In genomic region chr3:121496841-121497240, GRCh38 we compare ENCODE assay signal across 19 cellular contexts. TPM values are rescaled to one million over a fixed set of nuclear protein-coding genes. Genes with fewer than 3 reads are reported as not detected.
DNase-seq lines count a peak whose midpoint lies in the region; ATAC-seq and TF ChIP-seq lines count a peak whose summit lies in the region.
"Had no signal": no experiment of that assay in that cellular context is flagged by ENCODE, and none has a peak within 500 bp of the region (broad histone marks: within the 10 kb centered on the region; RNA-seq: fewer than 3 reads in every experiment).

No MANE protein-coding gene starts in this region.

- H3K79me2 ChIP-seq in mammary epithelial cell (ENCODE audit: insufficient read depth, low read length) = no peaks in the 10 kb centered on the region

- H3K4me3 ChIP-seq in mammary epithelial cell (replicated peaks in 1 of 3; ENCODE audit: insufficient read depth in 1 of 3, low read depth in 2 of 3, low read length in 3 of 3) (no peak overlapping the region), breast epithelium (no peak overlapping the region), epithelial cell of esophagus (ENCODE audit: low read length) (no peak overlapping the region), fibroblast of villous mesenchyme (ENCODE audit: low read depth, low read length) (no peak overlapping the region)
- H3K4me3 ChIP-seq: A549, HAP-1 had no signal

- in situ Hi-C loops in mammary epithelial cell (cut with MboI; ENCODE audit: low sequenced_read_pairs in 2 of 2) = no loop called here

- TF ChIP-seq CTCF in mammary epithelial cell (conservative IDR thresholded peaks at IDR 0.05 in 1 of 2, IDR thresholded peaks at IDR 0.05 in 1 of 2; ENCODE audit: extremely low read depth in 1 of 2, insufficient read depth in 1 of 2, low read depth in 1 of 2, low read length in 2 of 2) = no peak
- TF ChIP-seq CTCF in breast epithelium (IDR thresholded peaks at IDR 0.05) = no peak
- no peak for TF ChIP-seq CTCF in epithelial cell of esophagus (IDR thresholded peaks at IDR 0.05; ENCODE audit: insufficient read depth, low read depth, low read length, missing control alignments)
- no peak for TF ChIP-seq CTCF in fibroblast of villous mesenchyme (IDR thresholded peaks at IDR 0.05; ENCODE audit: insufficient read depth, low read depth, low read length)

- H3K4me2 ChIP-seq in mammary epithelial cell (ENCODE audit: insufficient read depth, low read depth, low read length) = no peak overlapping the region
- H3K4me2 ChIP-seq: A549 had no signal

- BruUV-seq in mammary epithelial cell (replicated peaks; lab: Mats Ljungman, UMichigan) = no TSS peak

- H3K36me3 ChIP-seq in mammary epithelial cell (ENCODE audit: insufficient read depth, low read length) (peaks cover 11% of the 10 kb centered on the region), breast epithelium (no peaks in the 10 kb centered on the region)

- H3K4me1 ChIP-seq in mammary epithelial cell (ENCODE audit: insufficient read depth, low read length) (no peaks in the 10 kb centered on the region), breast epithelium (no peaks in the 10 kb centered on the region)
- H3K4me1 ChIP-seq: A549 had no signal

- no peak overlapping the region for H2AFZ ChIP-seq in mammary epithelial cell (ENCODE audit: low read depth, low read length)

- no peak for ATAC-seq in GM19397 (IDR thresholded peaks at IDR 0.05; ENCODE audit: unreplicated experiment)
- no peak for ATAC-seq in HG03039 (IDR thresholded peaks at IDR 0.05; ENCODE audit: unreplicated experiment)
- ATAC-seq: A549 had no signal

- H3K9me3 ChIP-seq in mammary epithelial cell (replicated peaks; ENCODE audit: insufficient read depth, low read length) = no peaks in the 10 kb centered on the region
- no peaks in the 10 kb centered on the region for H3K9me3 ChIP-seq in breast epithelium
- H3K9me3 ChIP-seq: A549, HAP-1 had no signal

- WGBS in mammary epithelial cell (ENCODE audit: low coverage, missing lambda C conversion rate) = 63% methylated on average over 4 of the region's 4 CpGs

- DNase-seq in mammary epithelial cell (peak; percentile 45), breast epithelium (ENCODE audit: low spot score in 2 of 2) (no peak), epithelial cell of esophagus (ENCODE audit: low read depth) (peak; percentile 71), fibroblast of villous mesenchyme (ENCODE audit: low read depth) (peak; percentile 15), COLO668 (lab: John Stamatoyannopoulos, UW; ENCODE audit: unreplicated experiment) (no peak)
- no peak for DNase-seq in effector CD8-positive, alpha-beta T cell (lab: John Stamatoyannopoulos, UW)
- DNase-seq: AML-193; CD4-positive, alpha-beta T cell; DMS153; DMS79; GDM1; IMR-90 had no signal

- no peak overlapping the region for H3K27ac ChIP-seq in mammary epithelial cell (ENCODE audit: insufficient read depth, low read depth, low read length)
- no peak overlapping the region for H3K27ac ChIP-seq in breast epithelium
- H3K27ac ChIP-seq: 22Rv1, A549, C4-2B, HL-60 had no signal

- no peaks in the 10 kb centered on the region for H4K20me1 ChIP-seq in mammary epithelial cell (ENCODE audit: insufficient read depth, low read length)

- H3K27me3 ChIP-seq in mammary epithelial cell (ENCODE audit: insufficient read depth, low read length) (no peaks in the 10 kb centered on the region), breast epithelium (no peaks in the 10 kb centered on the region)

- no peak for TF ChIP-seq POLR2A in breast epithelium (IDR thresholded peaks at IDR 0.05)

- CTCF ChIA-PET in mammary epithelial cell (lab: Charles Lee; ENCODE audit: low non-redundant PET) = no interaction called here

- dilution Hi-C loops in mammary epithelial cell (cut with HindIII; ENCODE audit: low sequenced_read_pairs) = no loop called here

- H3K9ac ChIP-seq in mammary epithelial cell (ENCODE audit: insufficient read depth, low read length) = no peak overlapping the region

- intact Hi-C loops in mammary epithelial cell (cut with micrococcal nuclease) (no loop called here), breast epithelium (cut with DNase I; ENCODE audit: low total_unique reads) (no loop called here)

RNA-seq across cellular contexts. Expression of gene POLQ, which starts 48.9 kb away (rescaled TPM):
- total RNA-seq in mammary epithelial cell (1 to 10 TPM; 1.0 to 8.4 TPM), breast epithelium (under 1 TPM; under 0.01 to 0.64 (median 0.29) TPM), fibroblast of villous mesenchyme (6.4 and 6.9 TPM in 2 replicates)
- 3.6 TPM for polyA plus RNA-seq in mammary epithelial cell
- 22.2 TPM for polyA minus RNA-seq in mammary epithelial cell

Comparison
In these comparisons a context has a peak if more than half of its experiments do, and no peak if none do; other contexts are left out.
1. DNase-seq: peak in mammary epithelial cell (single experiment), epithelial cell of esophagus (single experiment) and fibroblast of villous mesenchyme (single experiment); none in breast epithelium (0 of 2), COLO668 (single experiment) and effector CD8-positive, alpha-beta T cell (single experiment).